2 cellular contexts compared by ENCODE assay signal in the genomic region with DNA sequence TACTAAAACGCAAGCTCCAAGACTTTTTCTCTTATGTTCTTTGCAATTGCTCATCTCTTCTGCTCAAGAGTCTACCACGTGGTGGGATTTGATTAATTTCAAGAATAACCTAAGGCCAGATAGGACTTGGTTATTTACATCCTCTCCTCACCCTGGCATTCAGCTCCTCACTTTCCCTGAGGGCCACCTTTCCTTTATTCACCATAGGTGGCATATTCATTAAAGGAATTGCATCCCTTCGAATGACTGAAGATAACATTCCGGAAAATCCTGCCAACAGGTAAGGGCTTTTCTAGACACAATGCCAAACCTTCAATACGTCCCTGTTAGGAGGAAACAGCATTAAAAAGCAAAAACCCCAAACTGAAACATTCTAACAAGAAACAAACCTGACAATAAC.
A peak's percentile ranks its signal among the peaks of the same experiment; 100 is the strongest.
TF ChIP-seq lines count a peak whose summit lies in the region.

No MANE protein-coding gene starts in this region.

TF ChIP-seq in GM23338, 12 proteins besides CTCF, POLR2A, EP300 and RAD21 (continues in another document):
- TF ChIP-seq CREB1 (CRISPR knock-in tag; IDR thresholded peaks at IDR 0.05; ENCODE audit: low read depth): no peak
- no peak for TF ChIP-seq ZNF331 (CRISPR knock-in tag; IDR thresholded peaks at IDR 0.05; ENCODE audit: low read depth)
- TF ChIP-seq JUNB (IDR thresholded peaks at IDR 0.05; ENCODE audit: unreplicated experiment): no peak
- no peak for TF ChIP-seq ZNF114 (CRISPR knock-in tag; IDR thresholded peaks at IDR 0.05)
- TF ChIP-seq, protein P1, sequence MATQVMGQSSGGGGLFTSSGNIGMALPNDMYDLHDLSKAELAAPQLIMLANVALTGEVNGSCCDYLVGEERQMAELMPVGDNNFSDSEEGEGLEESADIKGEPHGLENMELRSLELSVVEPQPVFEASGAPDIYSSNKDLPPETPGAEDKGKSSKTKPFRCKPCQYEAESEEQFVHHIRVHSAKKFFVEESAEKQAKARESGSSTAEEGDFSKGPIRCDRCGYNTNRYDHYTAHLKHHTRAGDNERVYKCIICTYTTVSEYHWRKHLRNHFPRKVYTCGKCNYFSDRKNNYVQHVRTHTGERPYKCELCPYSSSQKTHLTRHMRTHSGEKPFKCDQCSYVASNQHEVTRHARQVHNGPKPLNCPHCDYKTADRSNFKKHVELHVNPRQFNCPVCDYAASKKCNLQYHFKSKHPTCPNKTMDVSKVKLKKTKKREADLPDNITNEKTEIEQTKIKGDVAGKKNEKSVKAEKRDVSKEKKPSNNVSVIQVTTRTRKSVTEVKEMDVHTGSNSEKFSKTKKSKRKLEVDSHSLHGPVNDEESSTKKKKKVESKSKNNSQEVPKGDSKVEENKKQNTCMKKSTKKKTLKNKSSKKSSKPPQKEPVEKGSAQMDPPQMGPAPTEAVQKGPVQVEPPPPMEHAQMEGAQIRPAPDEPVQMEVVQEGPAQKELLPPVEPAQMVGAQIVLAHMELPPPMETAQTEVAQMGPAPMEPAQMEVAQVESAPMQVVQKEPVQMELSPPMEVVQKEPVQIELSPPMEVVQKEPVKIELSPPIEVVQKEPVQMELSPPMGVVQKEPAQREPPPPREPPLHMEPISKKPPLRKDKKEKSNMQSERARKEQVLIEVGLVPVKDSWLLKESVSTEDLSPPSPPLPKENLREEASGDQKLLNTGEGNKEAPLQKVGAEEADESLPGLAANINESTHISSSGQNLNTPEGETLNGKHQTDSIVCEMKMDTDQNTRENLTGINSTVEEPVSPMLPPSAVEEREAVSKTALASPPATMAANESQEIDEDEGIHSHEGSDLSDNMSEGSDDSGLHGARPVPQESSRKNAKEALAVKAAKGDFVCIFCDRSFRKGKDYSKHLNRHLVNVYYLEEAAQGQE (IDR thresholded peaks at IDR 0.05; ENCODE audit: unreplicated experiment): no peak
- TF ChIP-seq, protein P2, sequence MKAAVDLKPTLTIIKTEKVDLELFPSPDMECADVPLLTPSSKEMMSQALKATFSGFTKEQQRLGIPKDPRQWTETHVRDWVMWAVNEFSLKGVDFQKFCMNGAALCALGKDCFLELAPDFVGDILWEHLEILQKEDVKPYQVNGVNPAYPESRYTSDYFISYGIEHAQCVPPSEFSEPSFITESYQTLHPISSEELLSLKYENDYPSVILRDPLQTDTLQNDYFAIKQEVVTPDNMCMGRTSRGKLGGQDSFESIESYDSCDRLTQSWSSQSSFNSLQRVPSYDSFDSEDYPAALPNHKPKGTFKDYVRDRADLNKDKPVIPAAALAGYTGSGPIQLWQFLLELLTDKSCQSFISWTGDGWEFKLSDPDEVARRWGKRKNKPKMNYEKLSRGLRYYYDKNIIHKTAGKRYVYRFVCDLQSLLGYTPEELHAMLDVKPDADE (IDR thresholded peaks at IDR 0.05): no peak
- TF ChIP-seq, protein P3, sequence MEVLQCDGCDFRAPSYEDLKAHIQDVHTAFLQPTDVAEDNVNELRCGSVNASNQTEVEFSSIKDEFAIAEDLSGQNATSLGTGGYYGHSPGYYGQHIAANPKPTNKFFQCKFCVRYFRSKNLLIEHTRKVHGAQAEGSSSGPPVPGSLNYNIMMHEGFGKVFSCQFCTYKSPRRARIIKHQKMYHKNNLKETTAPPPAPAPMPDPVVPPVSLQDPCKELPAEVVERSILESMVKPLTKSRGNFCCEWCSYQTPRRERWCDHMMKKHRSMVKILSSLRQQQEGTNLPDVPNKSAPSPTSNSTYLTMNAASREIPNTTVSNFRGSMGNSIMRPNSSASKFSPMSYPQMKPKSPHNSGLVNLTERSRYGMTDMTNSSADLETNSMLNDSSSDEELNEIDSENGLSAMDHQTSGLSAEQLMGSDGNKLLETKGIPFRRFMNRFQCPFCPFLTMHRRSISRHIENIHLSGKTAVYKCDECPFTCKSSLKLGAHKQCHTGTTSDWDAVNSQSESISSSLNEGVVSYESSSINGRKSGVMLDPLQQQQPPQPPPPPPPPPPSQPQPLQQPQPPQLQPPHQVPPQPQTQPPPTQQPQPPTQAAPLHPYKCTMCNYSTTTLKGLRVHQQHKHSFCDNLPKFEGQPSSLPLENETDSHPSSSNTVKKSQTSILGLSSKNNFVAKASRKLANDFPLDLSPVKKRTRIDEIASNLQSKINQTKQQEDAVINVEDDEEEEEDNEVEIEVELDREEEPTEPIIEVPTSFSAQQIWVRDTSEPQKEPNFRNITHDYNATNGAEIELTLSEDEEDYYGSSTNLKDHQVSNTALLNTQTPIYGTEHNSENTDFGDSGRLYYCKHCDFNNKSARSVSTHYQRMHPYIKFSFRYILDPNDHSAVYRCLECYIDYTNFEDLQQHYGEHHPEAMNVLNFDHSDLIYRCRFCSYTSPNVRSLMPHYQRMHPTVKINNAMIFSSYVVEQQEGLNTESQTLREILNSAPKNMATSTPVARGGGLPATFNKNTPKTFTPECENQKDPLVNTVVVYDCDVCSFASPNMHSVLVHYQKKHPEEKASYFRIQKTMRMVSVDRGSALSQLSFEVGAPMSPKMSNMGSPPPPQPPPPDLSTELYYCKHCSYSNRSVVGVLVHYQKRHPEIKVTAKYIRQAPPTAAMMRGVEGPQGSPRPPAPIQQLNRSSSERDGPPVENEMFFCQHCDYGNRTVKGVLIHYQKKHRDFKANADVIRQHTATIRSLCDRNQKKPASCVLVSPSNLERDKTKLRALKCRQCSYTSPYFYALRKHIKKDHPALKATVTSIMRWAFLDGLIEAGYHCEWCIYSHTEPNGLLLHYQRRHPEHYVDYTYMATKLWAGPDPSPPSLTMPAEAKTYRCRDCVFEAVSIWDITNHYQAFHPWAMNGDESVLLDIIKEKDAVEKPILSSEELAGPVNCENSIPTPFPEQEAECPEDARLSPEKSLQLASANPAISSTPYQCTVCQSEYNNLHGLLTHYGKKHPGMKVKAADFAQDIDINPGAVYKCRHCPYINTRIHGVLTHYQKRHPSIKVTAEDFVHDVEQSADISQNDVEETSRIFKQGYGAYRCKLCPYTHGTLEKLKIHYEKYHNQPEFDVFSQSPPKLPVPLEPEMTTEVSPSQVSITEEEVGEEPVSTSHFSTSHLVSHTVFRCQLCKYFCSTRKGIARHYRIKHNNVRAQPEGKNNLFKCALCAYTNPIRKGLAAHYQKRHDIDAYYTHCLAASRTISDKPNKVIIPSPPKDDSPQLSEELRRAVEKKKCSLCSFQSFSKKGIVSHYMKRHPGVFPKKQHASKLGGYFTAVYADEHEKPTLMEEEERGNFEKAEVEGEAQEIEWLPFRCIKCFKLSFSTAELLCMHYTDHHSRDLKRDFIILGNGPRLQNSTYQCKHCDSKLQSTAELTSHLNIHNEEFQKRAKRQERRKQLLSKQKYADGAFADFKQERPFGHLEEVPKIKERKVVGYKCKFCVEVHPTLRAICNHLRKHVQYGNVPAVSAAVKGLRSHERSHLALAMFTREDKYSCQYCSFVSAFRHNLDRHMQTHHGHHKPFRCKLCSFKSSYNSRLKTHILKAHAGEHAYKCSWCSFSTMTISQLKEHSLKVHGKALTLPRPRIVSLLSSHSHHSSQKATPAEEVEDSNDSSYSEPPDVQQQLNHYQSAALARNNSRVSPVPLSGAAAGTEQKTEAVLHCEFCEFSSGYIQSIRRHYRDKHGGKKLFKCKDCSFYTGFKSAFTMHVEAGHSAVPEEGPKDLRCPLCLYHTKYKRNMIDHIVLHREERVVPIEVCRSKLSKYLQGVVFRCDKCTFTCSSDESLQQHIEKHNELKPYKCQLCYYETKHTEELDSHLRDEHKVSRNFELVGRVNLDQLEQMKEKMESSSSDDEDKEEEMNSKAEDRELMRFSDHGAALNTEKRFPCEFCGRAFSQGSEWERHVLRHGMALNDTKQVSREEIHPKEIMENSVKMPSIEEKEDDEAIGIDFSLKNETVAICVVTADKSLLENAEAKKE (CRISPR knock-in tag; IDR thresholded peaks at IDR 0.05): no peak
- TF ChIP-seq NANOG (IDR thresholded peaks at IDR 0.05; ENCODE audit: borderline replicate concordance): no peak
- no peak for TF ChIP-seq EZH2 (IDR thresholded peaks at IDR 0.05; ENCODE audit: low read depth, unreplicated experiment)
- TF ChIP-seq POLR2AphosphoS5 (IDR thresholded peaks at IDR 0.05; ENCODE audit: low read depth): no peak

TF ChIP-seq in H1, 55 proteins besides CTCF, POLR2A, EP300 and RAD21:
- TF ChIP-seq TEAD4 (IDR thresholded peaks at IDR 0.05; ENCODE audit: low read depth, low read length) (0 out of 2 replicates have a peak, but pooled peaks have one; percentile 11), SIX5 (IDR thresholded peaks at IDR 0.05; ENCODE audit: low read depth, low read length) (no peak)
